ENCODE assay signal across 13 cellular contexts in genomic region chr6:110543106-110543505, GRCh38.
DNase-seq lines count a peak whose midpoint lies in the region; ATAC-seq lines count a peak whose summit lies in the region.
"Had no signal": no experiment of that assay in that cellular context is flagged by ENCODE, and none has a peak within 500 bp of the region (broad histone marks: within the 10 kb centered on the region; RNA-seq: fewer than 3 reads in every experiment).

No MANE protein-coding gene starts in this region.

- peak overlapping the region in 1 of 8 donors; percentile 84 for H3K27ac Mint-ChIP-seq in CD8-positive, alpha-beta memory T cell
- H3K27ac Mint-ChIP-seq: activated naive CD8-positive, alpha-beta T cell treated with anti-CD3 and anti-CD28 coated beads for 36 hours; CD14-positive monocyte; T-helper 17 cell had no signal

- H3K36me3 ChIP-seq in CD8-positive, alpha-beta memory T cell (ENCODE audit: insufficient read depth, low read length): no peaks in the 10 kb centered on the region
- H3K36me3 ChIP-seq: vagina had no signal

- peaks cover 0 to 7% of the 10 kb centered on the region in 2 donors for H3K27me3 Mint-ChIP-seq in CD8-positive, alpha-beta memory T cell
- H3K27me3 Mint-ChIP-seq: T-helper 17 cell had no signal

- peak overlapping the region; percentile 99 for H3K27ac ChIP-seq in caudate nucleus (ENCODE audit: low read depth, low read length)
- H3K27ac ChIP-seq in CD8-positive, alpha-beta memory T cell (ENCODE audit: low read depth, low read length): no peak overlapping the region
- H3K27ac ChIP-seq: vagina had no signal

- DNase-seq in COLO668 (lab: John Stamatoyannopoulos, UW; ENCODE audit: unreplicated experiment): peak; percentile 75
- peak; percentile 45 for DNase-seq in LoVo (ENCODE audit: low spot score)
- DNase-seq in caudate nucleus (lab: John Stamatoyannopoulos, UW): peak in 49 of 61 donors; percentile 25 to 86 (median 50)
- peak; percentile 57 for DNase-seq in medulla oblongata (ENCODE audit: extremely low spot score)
- DNase-seq in CD8-positive, alpha-beta memory T cell: no peak
- DNase-seq in DMS53 (lab: John Stamatoyannopoulos, UW): no peak
- DNase-seq in activated effector memory CD4-positive, alpha-beta T cell treated with anti-CD3 and anti-CD28 coated beads, Interleukin-2, amount 50 U/mL, for 16 hours: no peak
- DNase-seq: activated naive CD8-positive, alpha-beta T cell treated with anti-CD3 and anti-CD28 coated beads for 36 hours; T-helper 17 cell had no signal

- CTCF ChIA-PET in CD8-positive, alpha-beta memory T cell (lab: Charles Lee): no interaction called here

- H3K9me3 Mint-ChIP-seq in CD8-positive, alpha-beta memory T cell: peaks cover 2 to 10% (median 5%) of the 10 kb centered on the region in 5 donors

- peaks cover 0 to 9% (median 4%) of the 10 kb centered on the region in 3 donors for H3K36me3 Mint-ChIP-seq in CD8-positive, alpha-beta memory T cell
- H3K36me3 Mint-ChIP-seq: CD14-positive monocyte, mesothelial cell of epicardium had no signal

- peaks cover 11 to 25% (median 23%) of the 10 kb centered on the region in 3 donors for H3K4me1 Mint-ChIP-seq in CD8-positive, alpha-beta memory T cell

- H3K4me3 ChIP-seq in CD8-positive, alpha-beta memory T cell (ENCODE audit: low read length): no peak overlapping the region
- H3K4me3 ChIP-seq: vagina had no signal

- POLR2A ChIA-PET in CD8-positive, alpha-beta memory T cell (lab: Charles Lee): no interaction called here

- no peaks in the 10 kb centered on the region for H3K27me3 ChIP-seq in CD8-positive, alpha-beta memory T cell (ENCODE audit: insufficient read depth, low read length, poor library complexity, severe bottlenecking)
- H3K27me3 ChIP-seq: vagina had no signal

- no peak for ATAC-seq in HG03175 (IDR thresholded peaks at IDR 0.05; ENCODE audit: unreplicated experiment)
- ATAC-seq: T-helper 17 cell had no signal

- no peaks in the 10 kb centered on the region for H3K4me1 ChIP-seq in CD8-positive, alpha-beta memory T cell (ENCODE audit: insufficient read depth, low read length)

- H3K9me3 ChIP-seq in CD8-positive, alpha-beta memory T cell (ENCODE audit: low read length): no peaks in the 10 kb centered on the region
- H3K9me3 ChIP-seq: vagina had no signal

- H3K4me3 Mint-ChIP-seq in CD8-positive, alpha-beta memory T cell: peak overlapping the region in 1 of 7 donors; percentile 66
- H3K4me3 Mint-ChIP-seq: activated naive CD8-positive, alpha-beta T cell treated with anti-CD3 and anti-CD28 coated beads for 36 hours; CD14-positive monocyte; mesothelial cell of epicardium had no signal

Comparison
In these comparisons a context has a peak if more than half of its experiments do, and no peak if none do; other contexts are left out.
1. DNase-seq: peak in COLO668 (single experiment), LoVo (single experiment), caudate nucleus (49 of 61) and medulla oblongata (single experiment); none in CD8-positive, alpha-beta memory T cell (0 of 5), DMS53 (single experiment) and activated effector memory CD4-positive, alpha-beta T cell treated with anti-CD3 and anti-CD28 coated beads, Interleukin-2, amount 50 U/mL, for 16 hours (single experiment).